ENCODE assay signal across 1 cellular context in genomic region chr9:70455993-70456704, GRCh38.
TF ChIP-seq lines count a peak whose summit lies in the region.

No MANE protein-coding gene starts in this region.

TF ChIP-seq in GM23338, 12 proteins besides CTCF, POLR2A, EP300 and RAD21 (continued from another document):
- no peak for TF ChIP-seq JUNB (IDR thresholded peaks at IDR 0.05; ENCODE audit: unreplicated experiment)
- no peak for TF ChIP-seq EZH2phosphoT487 (IDR thresholded peaks at IDR 0.05; ENCODE audit: unreplicated experiment)
- no peak for TF ChIP-seq NANOG (IDR thresholded peaks at IDR 0.05; ENCODE audit: borderline replicate concordance)
- no peak for TF ChIP-seq CREB1 (CRISPR knock-in tag; IDR thresholded peaks at IDR 0.05; ENCODE audit: low read depth)
